In genomic region chr15:99455796-99456160, GRCh38 we compare ENCODE assay signal across 14 cellular contexts.
DNase-seq lines count a peak whose midpoint lies in the region; ATAC-seq and TF ChIP-seq lines count a peak whose summit lies in the region.
"Had no signal": no experiment of that assay in that cellular context is flagged by ENCODE, and none has a peak within 500 bp of the region (broad histone marks: within the 10 kb centered on the region; RNA-seq: fewer than 3 reads in every experiment).

No MANE protein-coding gene starts in this region.

- CTCF ChIA-PET in Panc1 (lab: Charles Lee), result no interaction called here

- H3K9ac ChIP-seq in BLaER1, result no peak overlapping the region

- intact Hi-C loops in Panc1 (cut with micrococcal nuclease; ENCODE audit: unreplicated experiment), result no loop called here
- intact Hi-C loops in left ventricle myocardium inferior (cut with micrococcal nuclease), result no loop called here
- intact Hi-C loops in gastrocnemius medialis (cut with DNase I; ENCODE audit: low total_unique reads), result loop anchor here (5.0 to 10.0 kb wide), 2 partner anchors 49 to 112 kb away; partner anchors contain the start of gene MEF2A

- POLR2A ChIA-PET in Panc1 (lab: Charles Lee), result no interaction called here

- H3K27me3 ChIP-seq in BLaER1 (no peaks in the 10 kb centered on the region), Panc1 (ENCODE audit: control insufficient read depth, insufficient read depth, low read length) (no peaks in the 10 kb centered on the region), left ventricle myocardium inferior (ENCODE audit: low read depth) (no peaks in the 10 kb centered on the region), gastrocnemius medialis (no peaks in the 10 kb centered on the region)

- no peaks in the 10 kb centered on the region for H4K20me1 ChIP-seq in BLaER1

- H3K9me3 ChIP-seq in BLaER1 (peaks cover 27% of the 10 kb centered on the region), Panc1 (ENCODE audit: control insufficient read depth, insufficient read depth, low read depth, low read length) (no peaks in the 10 kb centered on the region), left ventricle myocardium inferior (replicated peaks) (no peaks in the 10 kb centered on the region), gastrocnemius medialis (no peaks in the 10 kb centered on the region)

- BruUV-seq in Panc1 (replicated peaks; lab: Mats Ljungman, UMichigan), result no TSS peak

- no peak for TF ChIP-seq POLR2A in gastrocnemius medialis (IDR thresholded peaks at IDR 0.05)

- H3K4me3 ChIP-seq in BLaER1 (no peak overlapping the region), Panc1 (ENCODE audit: low read depth in 2 of 2, low read length in 2 of 2) (no peak overlapping the region), left ventricle myocardium inferior (no peak overlapping the region), gastrocnemius medialis (no peak overlapping the region)

- H3K4me1 ChIP-seq in BLaER1, result peaks cover 67% of the 10 kb centered on the region
- peaks cover 16% of the 10 kb centered on the region for H3K4me1 ChIP-seq in Panc1 (ENCODE audit: control insufficient read depth, insufficient read depth, low read length)
- H3K4me1 ChIP-seq in left ventricle myocardium inferior, result peaks cover 64% of the 10 kb centered on the region
- H3K4me1 ChIP-seq in gastrocnemius medialis, result peaks cover 33 to 41% of the 10 kb centered on the region in 2 donors

- H3K27ac ChIP-seq in BLaER1 (0 out of 2 replicates have a peak overlapping the region, but pooled peaks have one; percentile 91), Panc1 (ENCODE audit: low read length) (peak overlapping the region; percentile 13; the same call in 1 of the 2 replicates), left ventricle myocardium inferior (replicated peaks) (peak overlapping the region; percentile 93), gastrocnemius medialis (peak overlapping the region; percentile 81 to 90 (median 87))

- DNase-seq in Panc1 (ENCODE audit: low read depth, low spot score) (no peak), left ventricle myocardium inferior (no peak), gastrocnemius medialis (no peak), C1 segment of cervical spinal cord (lab: John Stamatoyannopoulos, UW) (no peak), putamen (ENCODE audit: low spot score) (no peak), NCI-H2171 (lab: John Stamatoyannopoulos, UW) (no peak)
- no peak for DNase-seq in stimulated activated naive CD8-positive, alpha-beta T cell treated with anti-CD3 and anti-CD28 coated beads, Interleukin-15, Interleukin-2, amounts not matched to agents 100 U/mL and 50 U/mL, for 24 hours
- DNase-seq: activated CD8-positive, alpha-beta memory T cell treated with anti-CD3 and anti-CD28 coated beads, Interleukin-2, amount 50 U/mL, for 48 hours; H9; KBM-7; NCI-H187; stimulated activated CD4-positive, alpha-beta T cell treated with anti-CD3 and anti-CD28 coated beads, Interleukin-4, amount 100 ng/mL, for 4 hours had no signal

- H3K36me3 ChIP-seq in BLaER1 (no peaks in the 10 kb centered on the region), Panc1 (ENCODE audit: control insufficient read depth, insufficient read depth, low read length) (no peaks in the 10 kb centered on the region), left ventricle myocardium inferior (no peaks in the 10 kb centered on the region), gastrocnemius medialis (no peaks in the 10 kb centered on the region)

- H3K4me2 ChIP-seq in BLaER1, result peak overlapping the region; percentile 94

- ATAC-seq in Panc1 (no peak), gastrocnemius medialis (no peak)
- no peak for ATAC-seq in stimulated activated naive CD8-positive, alpha-beta T cell treated with anti-CD3 and anti-CD28 coated beads, Interleukin-15, Interleukin-2, amounts not matched to agents 100 U/mL and 50 U/mL, for 24 hours
- ATAC-seq: stimulated activated effector memory CD8-positive, alpha-beta T cell treated with anti-CD3 and anti-CD28 coated beads, Interleukin-12 subunit alpha, Interleukin-12 subunit beta, amount 100 ng/mL, for 72 hours had no signal

- in situ Hi-C loops in Panc1 (cut with HindIII; ENCODE audit: low pct_unique_long_range_greater_than_20kb, low sequenced_read_pairs), result no loop called here
- in situ Hi-C loops in gastrocnemius medialis (cut with MboI; ENCODE audit: low sequenced_read_pairs in 4 of 4), result no loop called here

- TF ChIP-seq CTCF in Panc1 (IDR thresholded peaks at IDR 0.05) (no peak), left ventricle myocardium inferior (IDR thresholded peaks at IDR 0.05; ENCODE audit: borderline replicate concordance) (no peak), gastrocnemius medialis (IDR thresholded peaks at IDR 0.05 in 4 of 5, conservative IDR thresholded peaks at IDR 0.05 in 1 of 5) (no peak)

Comparison
In these comparisons a context has a peak if more than half of its experiments do, and no peak if none do; other contexts are left out.
1. H3K27ac ChIP-seq: peak in every context shown above with its lines; median percentile 93 in left ventricle myocardium inferior; 91 in BLaER1; 87 in gastrocnemius medialis; 13 in Panc1.